9 cellular contexts compared by ENCODE assay signal in the genomic region with DNA sequence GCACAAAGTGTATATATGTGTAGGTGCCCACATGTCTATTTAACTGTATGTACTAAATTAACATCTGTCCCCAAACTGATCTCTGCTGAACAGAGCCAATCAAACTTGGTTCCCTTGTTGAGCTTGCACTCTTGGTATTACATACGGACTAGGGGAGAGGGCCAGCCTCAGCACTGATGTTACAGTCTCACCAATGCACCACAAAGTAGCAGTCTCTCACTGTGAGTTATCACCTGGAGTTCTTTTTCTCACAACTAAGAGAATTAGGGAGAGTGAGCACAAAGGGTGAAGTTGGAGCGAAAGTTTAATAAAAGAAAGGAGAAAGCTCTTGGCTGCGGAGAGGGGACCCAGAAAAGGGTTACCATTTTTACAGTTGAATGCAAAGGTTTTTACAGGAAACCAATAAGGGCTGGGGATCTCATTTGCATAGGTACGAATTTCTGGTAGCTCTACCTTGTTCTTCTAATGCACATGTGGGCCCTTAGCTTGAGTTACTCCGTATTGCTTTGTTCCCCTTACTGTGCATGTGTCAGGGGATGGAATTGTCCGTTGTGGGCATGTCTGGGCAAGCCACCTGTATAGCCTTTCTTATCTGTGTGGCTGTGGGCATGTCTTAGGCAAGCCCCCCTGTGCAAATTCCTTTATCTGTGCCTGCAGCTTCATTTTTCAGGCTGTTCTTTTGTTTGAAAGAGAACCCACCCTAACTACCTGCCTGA. TPM values are rescaled to one million over a fixed set of nuclear protein-coding genes. Genes with fewer than 3 reads are reported as not detected.
DNase-seq lines count a peak whose midpoint lies in the region; ATAC-seq and TF ChIP-seq lines count a peak whose summit lies in the region.
"Had no signal": no experiment of that assay in that cellular context is flagged by ENCODE, and none has a peak within 500 bp of the region (broad histone marks: within the 10 kb centered on the region; RNA-seq: fewer than 3 reads in every experiment).

No MANE protein-coding gene starts in this region.

- peak; percentile 19 for ATAC-seq in GM19463 (IDR thresholded peaks at IDR 0.05; ENCODE audit: unreplicated experiment)

- peaks cover 0 to 4% of the 10 kb centered on the region in 2 donors for H3K27me3 Mint-ChIP-seq in CD8-positive, alpha-beta memory T cell

- CTCF ChIA-PET in CD8-positive, alpha-beta memory T cell (lab: Charles Lee) = interaction anchor here (2.1 to 10.7 kb wide), 3 partner anchors 9 to 14 kb away, joined by 8 to 252 read pairs (median 11); a partner anchor contains a TSS

- H3K36me3 ChIP-seq in CD8-positive, alpha-beta memory T cell (ENCODE audit: insufficient read depth, low read length) = no peaks in the 10 kb centered on the region
- H3K36me3 ChIP-seq: ovary had no signal

- H3K9me3 Mint-ChIP-seq in CD8-positive, alpha-beta memory T cell = peaks cover 0 to 25% (median 2%) of the 10 kb centered on the region in 5 donors

- no peaks in the 10 kb centered on the region for H3K27me3 ChIP-seq in CD8-positive, alpha-beta memory T cell (ENCODE audit: insufficient read depth, low read length, poor library complexity, severe bottlenecking)
- H3K27me3 ChIP-seq: ovary had no signal

- H3K4me1 ChIP-seq in CD8-positive, alpha-beta memory T cell (ENCODE audit: insufficient read depth, low read length) = peaks cover 67% of the 10 kb centered on the region

- peaks cover 66 to 86% (median 79%) of the 10 kb centered on the region in 3 donors for H3K4me1 Mint-ChIP-seq in CD8-positive, alpha-beta memory T cell

- peak overlapping the region; percentile 46 for H3K4me3 ChIP-seq in CD8-positive, alpha-beta memory T cell (ENCODE audit: low read length)
- H3K4me3 ChIP-seq: ovary had no signal

- TF ChIP-seq POLR2A in erythroblast (IDR thresholded peaks at IDR 0.05; ENCODE audit: low read length) = peak; percentile 32

- H3K36me3 Mint-ChIP-seq in CD8-positive, alpha-beta memory T cell = peaks cover 3 to 6% (median 4%) of the 10 kb centered on the region in 3 donors

- peak overlapping the region; percentile 95 to 99 (median 97) for H3K27ac Mint-ChIP-seq in CD8-positive, alpha-beta memory T cell

- POLR2A ChIA-PET in CD8-positive, alpha-beta memory T cell (lab: Charles Lee) = interaction anchor here (0.7 to 11.1 kb wide), 8 partner anchors 9 to 32 kb away, joined by 3 to 259 read pairs (median 6); a partner anchor contains a TSS

- no peaks in the 10 kb centered on the region for H3K9me3 ChIP-seq in CD8-positive, alpha-beta memory T cell (ENCODE audit: low read length)
- H3K9me3 ChIP-seq: ovary had no signal

- no peak overlapping the region for H3K27ac ChIP-seq in CD8-positive, alpha-beta memory T cell (ENCODE audit: low read depth, low read length)
- H3K27ac ChIP-seq: ovary had no signal

- peak overlapping the region; percentile 63 to 77 (median 70) for H3K4me3 Mint-ChIP-seq in CD8-positive, alpha-beta memory T cell

- DNase-seq in CD8-positive, alpha-beta memory T cell = no peak
- peak; percentile 77 for DNase-seq in SIG-M5 treated with dmso at 0.1 percent for 504 hours (lab: John Stamatoyannopoulos, UW; ENCODE audit: unreplicated experiment)
- DNase-seq in erythroblast (lab: John Stamatoyannopoulos, UW) = peak; percentile 44 to 64
- no peak for DNase-seq in NCI-H1930 (lab: John Stamatoyannopoulos, UW)
- no peak for DNase-seq in globus pallidus (ENCODE audit: low spot score)
- DNase-seq in AG08395 (ENCODE audit: low spot score) = no peak
- DNase-seq in H4 (ENCODE audit: low spot score) = no peak
- DNase-seq: ovary had no signal

RNA-seq across cellular contexts. Expression of a gene that starts 13.3 kb away (rescaled TPM):
- total RNA-seq in CD8-positive, alpha-beta memory T cell = 1 to 10 TPM; 1.6 to 1.9 TPM
- 20.8 TPM for polyA plus RNA-seq in CD8-positive, alpha-beta memory T cell
- not detected in 2 replicates for total RNA-seq in H4 (2014; rRNA removed; shearing (Covaris generic))

RNA-seq across cellular contexts. Expression of a gene that starts 13.8 kb away (rescaled TPM):
- 100 to 1,000 TPM; 185 to 196 TPM for total RNA-seq in CD8-positive, alpha-beta memory T cell
- 258 TPM for polyA plus RNA-seq in CD8-positive, alpha-beta memory T cell
- total RNA-seq in H4 (2014; rRNA removed; shearing (Covaris generic)) = 1.5 and 3.0 TPM in 2 replicates

Comparison
In these comparisons a context has a peak if more than half of its experiments do, and no peak if none do; other contexts are left out.
1. DNase-seq: peak in SIG-M5 treated with dmso at 0.1 percent for 504 hours (single experiment) and erythroblast (2 of 2); none in CD8-positive, alpha-beta memory T cell (0 of 5), NCI-H1930 (0 of 2), globus pallidus (single experiment), AG08395 (single experiment) and H4 (single experiment).
2. RNA of a gene that starts 13.8 kb away (total RNA-seq): 185 to 196 TPM in CD8-positive, alpha-beta memory T cell; 1.5 to 3.0 TPM in H4; every median in the first group is over 10 times any median in the second.